1 cellular context compared by ENCODE assay signal in genomic region chr16:9680968-9681367, GRCh38.
TF ChIP-seq lines count a peak whose summit lies in the region.

No MANE protein-coding gene starts in this region.

TF ChIP-seq in H1, 55 proteins besides CTCF, POLR2A, EP300 and RAD21 (continued from another document):
- no peak for TF ChIP-seq TAF1 (IDR thresholded peaks at IDR 0.05; ENCODE audit: low read depth, low read length)
- TF ChIP-seq CBX8 (IDR thresholded peaks at IDR 0.05; ENCODE audit: borderline replicate concordance, low read depth, low read length): no peak
- no peak for TF ChIP-seq TAF7 (optimal IDR thresholded peaks at IDR 0.05; ENCODE audit: borderline replicate concordance, low read depth, low read length)
